ENCODE assay signal across 8 cellular contexts in the genomic region with DNA sequence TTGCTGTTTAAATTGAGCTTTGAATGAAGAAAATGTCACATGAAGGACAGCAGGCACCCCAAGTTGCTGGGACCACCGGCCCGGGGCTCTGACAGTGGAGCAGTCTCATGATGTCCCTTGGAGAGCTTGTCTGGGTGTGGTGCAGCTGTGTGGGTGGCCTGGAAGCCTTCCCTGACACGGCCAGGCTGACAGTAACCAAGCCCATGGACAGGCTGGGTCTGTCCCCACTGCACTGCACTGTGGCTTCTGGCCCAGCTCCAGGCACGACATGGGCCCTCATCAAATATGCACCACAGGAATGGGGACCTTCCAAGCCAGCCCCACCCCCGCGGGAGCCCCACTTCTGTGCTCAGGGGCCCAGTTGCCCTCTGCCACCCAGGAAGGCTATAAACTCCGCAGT.
DNase-seq lines count a peak whose midpoint lies in the region; ATAC-seq, FAIRE-seq and TF ChIP-seq lines count a peak whose summit lies in the region.
"Not testable (repeated sequence)": the region's sequence is repeated elsewhere in the genome, so short reads cannot be mapped to it uniquely, and the experiment has no call there.

No MANE protein-coding gene starts in this region.

- H3K4me1 Mint-ChIP-seq in naive B cell, result not testable (repeated sequence)

- in situ Hi-C loops in GM12878 (cut with MboI), result not testable (repeated sequence)

- TF ChIP-seq CTCF in GM12878 (IDR thresholded peaks at IDR 0.05 in 2 of 3, conservative IDR thresholded peaks at IDR 0.05 in 1 of 3; ENCODE audit: control insufficient read depth in 2 of 3, extremely low read depth in 1 of 3, insufficient read depth in 1 of 3, low read depth in 3 of 3, low read length in 3 of 3); upper lobe of left lung (IDR thresholded peaks at IDR 0.05): not testable (repeated sequence)

- not testable (repeated sequence) for H2AFZ ChIP-seq in GM12878 (ENCODE audit: control insufficient read depth, low read depth, low read length)

- CTCF ChIA-PET in GM12878 (lab: Yijun Ruan, JAX), result not testable (repeated sequence)

- not testable (repeated sequence) for DNase-seq in GM12878 (ENCODE audit: low read depth, low spot score); left ventricle myocardium superior; naive B cell; upper lobe of left lung

- RAD21 ChIA-PET in GM12878 (lab: Charles Lee; ENCODE audit: unreplicated experiment), result not testable (repeated sequence)

- SMC1A ChIA-PET in GM12878 (lab: Charles Lee; ENCODE audit: uncharacterized antibody, unreplicated experiment), result not testable (repeated sequence)

- H3K27ac ChIP-seq in GM12878 (ENCODE audit: control insufficient read depth, insufficient read depth); upper lobe of left lung: not testable (repeated sequence)

- intact Hi-C loops in GM12878 (cut with micrococcal nuclease; ENCODE audit: unreplicated experiment); left ventricle myocardium superior (cut with micrococcal nuclease): not testable (repeated sequence)

- H3K9ac ChIP-seq in GM12878 (ENCODE audit: control insufficient read depth, insufficient read depth, low read length), result not testable (repeated sequence)

- not testable (repeated sequence) for H4K20me1 ChIP-seq in GM12878 (ENCODE audit: control insufficient read depth, insufficient read depth)

- H3K4me1 ChIP-seq in GM12878 (ENCODE audit: control insufficient read depth, insufficient read depth, low read length); upper lobe of left lung: not testable (repeated sequence)

- not testable (repeated sequence) for H3K36me3 Mint-ChIP-seq in naive B cell

- H3K27me3 Mint-ChIP-seq in naive B cell, result not testable (repeated sequence)

- no CpG with 5 or more reads among the region's 7 CpGs for WGBS in GM12878 (ENCODE audit: insufficient coverage, insufficient replicate concordance, low lambda C conversion rate, missing lambda C conversion rate)
- no CpG with 5 or more reads among the region's 7 CpGs for WGBS in upper lobe of left lung, 2 donors

- H3K27ac Mint-ChIP-seq in naive B cell, result not testable (repeated sequence)

- ATAC-seq in GM18502 (IDR thresholded peaks at IDR 0.05; ENCODE audit: poor library complexity, unreplicated experiment) (peak; percentile 33), GM21529 (IDR thresholded peaks at IDR 0.05; ENCODE audit: unreplicated experiment) (peak; percentile 42), HG02642 (IDR thresholded peaks at IDR 0.05; ENCODE audit: poor library complexity, unreplicated experiment) (peak; percentile 35), HG03442 (IDR thresholded peaks at IDR 0.05; ENCODE audit: unreplicated experiment) (peak; percentile 33), GM12878 (peak; percentile 48), left ventricle myocardium superior (peak; percentile 59), naive B cell (ENCODE audit: low read depth in 2 of 2) (peak; percentile 3 to 5), upper lobe of left lung (ENCODE audit: low FRiP score in 2 of 2) (peak; percentile 54 to 61)

- TF ChIP-seq EP300 in GM12878 (IDR thresholded peaks at IDR 0.05; ENCODE audit: borderline replicate concordance in 1 of 2, control insufficient read depth in 1 of 2, low read depth in 2 of 2, low read length in 2 of 2); upper lobe of left lung (IDR thresholded peaks at IDR 0.05): not testable (repeated sequence)

- not testable (repeated sequence) for FAIRE-seq in GM12878 (lab: Jason Lieb, UNC)

- TF ChIP-seq RAD21 in GM12878 (IDR thresholded peaks at IDR 0.05; ENCODE audit: insufficient read depth, low read depth, low read length), result not testable (repeated sequence)

- BruUV-seq in GM12878 (replicated peaks; lab: Mats Ljungman, UMichigan), result not testable (repeated sequence)

- not testable (repeated sequence) for H3K4me2 ChIP-seq in GM12878 (ENCODE audit: control insufficient read depth, insufficient read depth)

- H3K9me3 ChIP-seq in GM12878 (replicated peaks; ENCODE audit: control insufficient read depth, insufficient read depth, low read length); upper lobe of left lung: not testable (repeated sequence)

- POLR2A ChIA-PET in GM12878 (lab: Charles Lee), result not testable (repeated sequence)

- H3K36me3 ChIP-seq in GM12878 (ENCODE audit: control insufficient read depth in 2 of 2, insufficient read depth in 2 of 2, low read length in 1 of 2); upper lobe of left lung: not testable (repeated sequence)

- H3K4me3 Mint-ChIP-seq in naive B cell, result peak overlapping the region in 1 of 8 donors; percentile 12

- not testable (repeated sequence) for H3K79me2 ChIP-seq in GM12878 (ENCODE audit: control insufficient read depth, insufficient read depth, low read length)

- TF ChIP-seq POLR2A in GM12878 (IDR thresholded peaks at IDR 0.05; ENCODE audit: low read depth, low read length); upper lobe of left lung (IDR thresholded peaks at IDR 0.05): not testable (repeated sequence)

- H3K4me3 ChIP-seq in GM12878, upper lobe of left lung: not testable (repeated sequence)

- H3K27me3 ChIP-seq in GM12878 (replicated peaks in 1 of 2; ENCODE audit: control insufficient read depth in 2 of 2, insufficient read depth in 2 of 2, low read length in 1 of 2); upper lobe of left lung: not testable (repeated sequence)

- H3K9me3 Mint-ChIP-seq in naive B cell, result not testable (repeated sequence)

Comparison
In these comparisons a context has a peak if more than half of its experiments do, and no peak if none do; other contexts are left out.
1. ATAC-seq: peak in every context shown above with its lines; median percentile 59 in left ventricle myocardium superior; 58 in upper lobe of left lung; 48 in GM12878; 42 in GM21529; 35 in HG02642; 33 in GM18502; 33 in HG03442; 4 in naive B cell.